In genomic region chr19:48738557-48739399, GRCh38 we compare ENCODE assay signal across 1 cellular context.
A peak's percentile ranks its signal among the peaks of the same experiment; 100 is the strongest.
TF ChIP-seq lines count a peak whose summit lies in the region.

No MANE protein-coding gene starts in this region.

TF ChIP-seq in HEK293, 187 proteins besides CTCF, POLR2A, EP300 and RAD21 (continued from another document and continues in another):
- TF ChIP-seq ZNF513 (tag by site-specific recombination; IDR thresholded peaks at IDR 0.05) (0 out of 2 replicates have a peak, but pooled peaks have one; percentile 17), KLF1 (tag by site-specific recombination; IDR thresholded peaks at IDR 0.05) (peak; percentile 90), ZBTB26 (tag by site-specific recombination; optimal IDR thresholded peaks at IDR 0.05) (peak; percentile 67), ZSCAN30 (tag by site-specific recombination; IDR thresholded peaks at IDR 0.05) (peak; percentile 40; the same call in 1 of the 2 replicates), ZNF658 (tag by site-specific recombination; IDR thresholded peaks at IDR 0.05) (no peak), ZBTB8A (tag by site-specific recombination; IDR thresholded peaks at IDR 0.05) (peak; percentile 78; the same call in 1 of the 2 replicates), ZNF292 (tag by site-specific recombination; IDR thresholded peaks at IDR 0.05; ENCODE audit: borderline replicate concordance, low read depth) (no peak), ZBTB6 (tag by site-specific recombination; IDR thresholded peaks at IDR 0.05) (peak; percentile 65), HOXA7 (CRISPR knock-in tag; IDR thresholded peaks at IDR 0.05; ENCODE audit: borderline replicate concordance) (peak; percentile 83; the same call in 1 of the 2 replicates), PRDM4 (tag by site-specific recombination; IDR thresholded peaks at IDR 0.05) (0 out of 2 replicates have a peak, but pooled peaks have one; percentile 17), ZNF112 (tag by site-specific recombination; IDR thresholded peaks at IDR 0.05) (no peak), ZNF324 (tag by site-specific recombination; IDR thresholded peaks at IDR 0.05) (no peak), ZNF221 (tag by site-specific recombination; IDR thresholded peaks at IDR 0.05; ENCODE audit: borderline replicate concordance) (no peak), SP2 (tag by site-specific recombination; IDR thresholded peaks at IDR 0.05) (peak; percentile 84), ZNF23 (tag by site-specific recombination; IDR thresholded peaks at IDR 0.05; ENCODE audit: borderline replicate concordance) (no peak), ZNF645 (tag by site-specific recombination; IDR thresholded peaks at IDR 0.05) (no peak), ZNF174 (tag by site-specific recombination; IDR thresholded peaks at IDR 0.05) (no peak), EGR2 (tag by site-specific recombination; IDR thresholded peaks at IDR 0.05; ENCODE audit: low read depth) (peak; percentile 40; the same call in 1 of the 2 replicates), BCL11B (tag by site-specific recombination; IDR thresholded peaks at IDR 0.05; ENCODE audit: low read depth) (no peak), ZNF114 (tag by site-specific recombination; IDR thresholded peaks at IDR 0.05) (no peak), ZBTB17 (tag by site-specific recombination; IDR thresholded peaks at IDR 0.05) (no peak), SCRT1 (tag by site-specific recombination; IDR thresholded peaks at IDR 0.05; ENCODE audit: borderline replicate concordance) (no peak), KLF16 (tag by site-specific recombination; IDR thresholded peaks at IDR 0.05) (0 out of 2 replicates have a peak, but pooled peaks have one; percentile 47), ZNF660 (tag by site-specific recombination; IDR thresholded peaks at IDR 0.05) (peak; percentile 63; the same call in 1 of the 2 replicates), GLIS2 (tag by site-specific recombination; IDR thresholded peaks at IDR 0.05) (peak; percentile 60; the same call in 1 of the 2 replicates), PRDM10 (tag by site-specific recombination; IDR thresholded peaks at IDR 0.05) (peak; percentile 59), PRDM2 (tag by site-specific recombination; IDR thresholded peaks at IDR 0.05; ENCODE audit: borderline replicate concordance) (no peak), MEIS1 (CRISPR knock-in tag; IDR thresholded peaks at IDR 0.05; ENCODE audit: borderline replicate concordance) (peak; percentile 35; the same call in 1 of the 2 replicates), ZNF133 (tag by site-specific recombination; IDR thresholded peaks at IDR 0.05) (no peak), ZFP41 (tag by site-specific recombination; IDR thresholded peaks at IDR 0.05; ENCODE audit: borderline replicate concordance) (no peak), BCL6B (tag by site-specific recombination; IDR thresholded peaks at IDR 0.05) (no peak), ZNF692 (tag by site-specific recombination; IDR thresholded peaks at IDR 0.05) (no peak; the same call in 1 of the 2 replicates), ZNF37A (tag by site-specific recombination; IDR thresholded peaks at IDR 0.05) (no peak), ZNF335 (tag by site-specific recombination; conservative IDR thresholded peaks at IDR 0.05) (peak; percentile 96), KLF7 (tag by site-specific recombination; IDR thresholded peaks at IDR 0.05; ENCODE audit: borderline replicate concordance) (peak; percentile 55; the same call in 1 of the 2 replicates), ZFP3 (tag by site-specific recombination; IDR thresholded peaks at IDR 0.05; ENCODE audit: low read depth) (0 out of 2 replicates have a peak, but pooled peaks have one; percentile 12), KLF8 (tag by site-specific recombination; IDR thresholded peaks at IDR 0.05) (peak; percentile 73), SP7 (tag by site-specific recombination; IDR thresholded peaks at IDR 0.05) (0 out of 2 replicates have a peak, but pooled peaks have one; percentile 26), KLF9 (tag by site-specific recombination; IDR thresholded peaks at IDR 0.05; ENCODE audit: low read depth) (peak; percentile 85)
